ENCODE assay signal across 20 cellular contexts in genomic region chr18:74734013-74734444, GRCh38.
DNase-seq lines count a peak whose midpoint lies in the region; ATAC-seq and TF ChIP-seq lines count a peak whose summit lies in the region.
"Had no signal": no experiment of that assay in that cellular context is flagged by ENCODE, and none has a peak within 500 bp of the region (broad histone marks: within the 10 kb centered on the region; RNA-seq: fewer than 3 reads in every experiment).

No MANE protein-coding gene starts in this region.

- peaks cover 0 to 36% (median 26%) of the 10 kb centered on the region in 4 donors for H3K4me1 ChIP-seq in liver (ENCODE audit: control insufficient read depth in 4 of 4, insufficient read depth in 4 of 4, low read length in 3 of 4)
- H3K4me1 ChIP-seq in colonic mucosa = no peaks in the 10 kb centered on the region

- no peak for ATAC-seq in central memory CD8-positive, alpha-beta T cell (replicated peaks; ENCODE audit: extremely low read depth, poor library complexity, severe bottlenecking)
- no peak for ATAC-seq in GM21381 (IDR thresholded peaks at IDR 0.05; ENCODE audit: unreplicated experiment)
- ATAC-seq: Panc1, Right ventricle myocardium inferior had no signal

- no peaks in the 10 kb centered on the region for H3K36me3 Mint-ChIP-seq in central memory CD8-positive, alpha-beta T cell (ENCODE audit: insufficient read depth)
- peaks cover 2% of the 10 kb centered on the region for H3K36me3 Mint-ChIP-seq in progenitor cell of endocrine pancreas (ENCODE audit: insufficient read depth)

- intact Hi-C loops in colonic mucosa (cut with DNase I) = no loop called here

- H3K4me3 ChIP-seq in liver (ENCODE audit: low read depth in 1 of 3, low read length in 3 of 3) = peak overlapping the region; percentile 0 to 67 (median 38)
- H3K4me3 ChIP-seq in colonic mucosa = no peak overlapping the region
- H3K4me3 ChIP-seq: HAP-1 had no signal

- H3K27me3 Mint-ChIP-seq in central memory CD8-positive, alpha-beta T cell = no peaks in the 10 kb centered on the region
- no peaks in the 10 kb centered on the region for H3K27me3 Mint-ChIP-seq in progenitor cell of endocrine pancreas
- H3K27me3 Mint-ChIP-seq: B cell; CD4-positive, CD25-positive, alpha-beta regulatory T cell had no signal

- peaks cover 6% of the 10 kb centered on the region for H3K4me1 Mint-ChIP-seq in central memory CD8-positive, alpha-beta T cell
- peaks cover 1% of the 10 kb centered on the region for H3K4me1 Mint-ChIP-seq in progenitor cell of endocrine pancreas (ENCODE audit: low read depth)
- H3K4me1 Mint-ChIP-seq: B cell had no signal

- no peaks in the 10 kb centered on the region for H3K36me3 ChIP-seq in liver (ENCODE audit: control insufficient read depth in 4 of 4, insufficient read depth in 3 of 4, low read depth in 1 of 4, low read length in 3 of 4)
- no peaks in the 10 kb centered on the region for H3K36me3 ChIP-seq in colonic mucosa
- H3K36me3 ChIP-seq: HAP-1 had no signal

- H3K27me3 ChIP-seq in liver (ENCODE audit: control insufficient read depth in 4 of 4, insufficient read depth in 4 of 4, low read length in 3 of 4) (no peaks in the 10 kb centered on the region), colonic mucosa (no peaks in the 10 kb centered on the region)

- TF ChIP-seq CTCF in liver (IDR thresholded peaks at IDR 0.05; ENCODE audit: low read depth, low read length, missing input control) = no peak
- no peak for TF ChIP-seq CTCF in progenitor cell of endocrine pancreas (IDR thresholded peaks at IDR 0.05; ENCODE audit: unreplicated experiment)
- TF ChIP-seq CTCF in colonic mucosa (IDR thresholded peaks at IDR 0.05) = no peak

- 40% methylated on average over 11 of the region's 11 CpGs for WGBS in liver

- H3K27ac ChIP-seq in liver (ENCODE audit: low read depth in 1 of 2, low read length in 2 of 2) (peak overlapping the region; percentile 65 to 84), colonic mucosa (no peak overlapping the region)
- H3K27ac ChIP-seq: 22Rv1 had no signal

- peak overlapping the region in 1 of 2 donors; percentile 66 for H3K9ac ChIP-seq in liver (ENCODE audit: low read depth in 1 of 2, low read length in 2 of 2)
- H3K9ac ChIP-seq in colonic mucosa (ENCODE audit: low read depth in 2 of 2, low read length in 2 of 2) = no peak overlapping the region

- H3K4me3 Mint-ChIP-seq in central memory CD8-positive, alpha-beta T cell = no peak overlapping the region
- no peak overlapping the region for H3K4me3 Mint-ChIP-seq in progenitor cell of endocrine pancreas (ENCODE audit: low read depth)
- H3K4me3 Mint-ChIP-seq: B cell; CD4-positive, CD25-positive, alpha-beta regulatory T cell had no signal

- peak; percentile 4 for DNase-seq in DMS153 (lab: John Stamatoyannopoulos, UW)
- no peak for DNase-seq in DMS153 treated with DMSO at 0.1 percent for 48 hours (lab: John Stamatoyannopoulos, UW; ENCODE audit: unreplicated experiment)
- no peak for DNase-seq in central memory CD8-positive, alpha-beta T cell (ENCODE audit: low spot score in 2 of 2)
- DNase-seq in progenitor cell of endocrine pancreas (ENCODE audit: low spot score, unreplicated experiment) = no peak
- no peak for DNase-seq in NCI-H524 (lab: John Stamatoyannopoulos, UW)
- no peak for DNase-seq in colonic mucosa
- DNase-seq: CD4-positive, CD25-positive, alpha-beta regulatory T cell; DMS79 treated with DMSO at 0.1 percent for 48 hours; MV-4-11; NCI-H1417 treated with DMSO at 0.1 percent for 48 hours; NCI-H1930; NCI-H2171 treated with DMSO at 0.1 percent for 48 hours; NCI-H524 treated with DMSO at 0.1 percent for 48 hours had no signal

- no peaks in the 10 kb centered on the region for H3K9me3 ChIP-seq in liver (ENCODE audit: control insufficient read depth in 4 of 4, low read length in 3 of 4)
- H3K9me3 ChIP-seq in colonic mucosa = no peaks in the 10 kb centered on the region
- H3K9me3 ChIP-seq: HAP-1 had no signal

- peak overlapping the region; percentile 24 for H3K27ac Mint-ChIP-seq in central memory CD8-positive, alpha-beta T cell (ENCODE audit: low read depth)
- H3K27ac Mint-ChIP-seq in progenitor cell of endocrine pancreas = peak overlapping the region; percentile 76
- H3K27ac Mint-ChIP-seq: B cell; CD4-positive, CD25-positive, alpha-beta regulatory T cell had no signal

- TF ChIP-seq RAD21 in liver (IDR thresholded peaks at IDR 0.05) = peak in 1 of 2 donors; percentile 16

- no peaks in the 10 kb centered on the region for H3K9me3 Mint-ChIP-seq in central memory CD8-positive, alpha-beta T cell
- peaks cover 3% of the 10 kb centered on the region for H3K9me3 Mint-ChIP-seq in progenitor cell of endocrine pancreas (ENCODE audit: low read depth)
- H3K9me3 Mint-ChIP-seq: CD4-positive, CD25-positive, alpha-beta regulatory T cell had no signal

TF ChIP-seq in liver, 16 proteins besides CTCF, POLR2A, EP300 and RAD21:
- TF ChIP-seq EGR1 (IDR thresholded peaks at IDR 0.05; ENCODE audit: low read depth in 2 of 2) (no peak), FOXA1 (IDR thresholded peaks at IDR 0.05) (peak; percentile 38), GABPA (IDR thresholded peaks at IDR 0.05 in 1 of 2, conservative IDR thresholded peaks at IDR 0.05 in 1 of 2) (no peak), HNF4G (IDR thresholded peaks at IDR 0.05) (peak; percentile 82), ZBTB33 (IDR thresholded peaks at IDR 0.05) (no peak), YY1 (IDR thresholded peaks at IDR 0.05) (peak; percentile 28), HNF4A (conservative IDR thresholded peaks at IDR 0.05) (peak; percentile 88 to 92), SP1 (IDR thresholded peaks at IDR 0.05) (peak; percentile 55), JUND (IDR thresholded peaks at IDR 0.05) (peak in 1 of 2 donors; percentile 77), RXRA (IDR thresholded peaks at IDR 0.05) (peak in 1 of 2 donors; percentile 59)
- TF ChIP-seq, protein P1, sequence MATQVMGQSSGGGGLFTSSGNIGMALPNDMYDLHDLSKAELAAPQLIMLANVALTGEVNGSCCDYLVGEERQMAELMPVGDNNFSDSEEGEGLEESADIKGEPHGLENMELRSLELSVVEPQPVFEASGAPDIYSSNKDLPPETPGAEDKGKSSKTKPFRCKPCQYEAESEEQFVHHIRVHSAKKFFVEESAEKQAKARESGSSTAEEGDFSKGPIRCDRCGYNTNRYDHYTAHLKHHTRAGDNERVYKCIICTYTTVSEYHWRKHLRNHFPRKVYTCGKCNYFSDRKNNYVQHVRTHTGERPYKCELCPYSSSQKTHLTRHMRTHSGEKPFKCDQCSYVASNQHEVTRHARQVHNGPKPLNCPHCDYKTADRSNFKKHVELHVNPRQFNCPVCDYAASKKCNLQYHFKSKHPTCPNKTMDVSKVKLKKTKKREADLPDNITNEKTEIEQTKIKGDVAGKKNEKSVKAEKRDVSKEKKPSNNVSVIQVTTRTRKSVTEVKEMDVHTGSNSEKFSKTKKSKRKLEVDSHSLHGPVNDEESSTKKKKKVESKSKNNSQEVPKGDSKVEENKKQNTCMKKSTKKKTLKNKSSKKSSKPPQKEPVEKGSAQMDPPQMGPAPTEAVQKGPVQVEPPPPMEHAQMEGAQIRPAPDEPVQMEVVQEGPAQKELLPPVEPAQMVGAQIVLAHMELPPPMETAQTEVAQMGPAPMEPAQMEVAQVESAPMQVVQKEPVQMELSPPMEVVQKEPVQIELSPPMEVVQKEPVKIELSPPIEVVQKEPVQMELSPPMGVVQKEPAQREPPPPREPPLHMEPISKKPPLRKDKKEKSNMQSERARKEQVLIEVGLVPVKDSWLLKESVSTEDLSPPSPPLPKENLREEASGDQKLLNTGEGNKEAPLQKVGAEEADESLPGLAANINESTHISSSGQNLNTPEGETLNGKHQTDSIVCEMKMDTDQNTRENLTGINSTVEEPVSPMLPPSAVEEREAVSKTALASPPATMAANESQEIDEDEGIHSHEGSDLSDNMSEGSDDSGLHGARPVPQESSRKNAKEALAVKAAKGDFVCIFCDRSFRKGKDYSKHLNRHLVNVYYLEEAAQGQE (IDR thresholded peaks at IDR 0.05) = peak; percentile 61
- TF ChIP-seq, protein P2, sequence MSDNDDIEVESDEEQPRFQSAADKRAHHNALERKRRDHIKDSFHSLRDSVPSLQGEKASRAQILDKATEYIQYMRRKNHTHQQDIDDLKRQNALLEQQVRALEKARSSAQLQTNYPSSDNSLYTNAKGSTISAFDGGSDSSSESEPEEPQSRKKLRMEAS (IDR thresholded peaks at IDR 0.05) = peak; percentile 5
